11 cellular contexts compared by ENCODE assay signal in genomic region chr4:118760493-118760892, GRCh38.
A peak's percentile ranks its signal among the peaks of the same experiment; 100 is the strongest.
DNase-seq lines count a peak whose midpoint lies in the region; ATAC-seq, FAIRE-seq and TF ChIP-seq lines count a peak whose summit lies in the region.
"Had no signal": no experiment of that assay in that cellular context is flagged by ENCODE, and none has a peak within 500 bp of the region (broad histone marks: within the 10 kb centered on the region; RNA-seq: fewer than 3 reads in every experiment).

No MANE protein-coding gene starts in this region.

- H3K4me3 Mint-ChIP-seq in CD8-positive, alpha-beta T cell, result no peak overlapping the region
- H3K4me3 Mint-ChIP-seq: activated CD8-positive, alpha-beta T cell treated with anti-CD3 and anti-CD28 coated beads, Interleukin-2, amount 10 ng/mL, durations not matched to agents 7 days and 5 days; stimulated activated naive CD8-positive, alpha-beta T cell treated with anti-CD3 and anti-CD28 coated beads, Interleukin-15, Interleukin-2, amounts not matched to agents 100 ng/mL and 50 ng/mL, for 24 hours had no signal

- TF ChIP-seq POLR2A in esophagus squamous epithelium (IDR thresholded peaks at IDR 0.05), result no peak

- ATAC-seq in GM18511 (IDR thresholded peaks at IDR 0.05; ENCODE audit: unreplicated experiment) (peak; percentile 99), GM21447 (IDR thresholded peaks at IDR 0.05; ENCODE audit: unreplicated experiment) (peak; percentile 98), HG03103 (IDR thresholded peaks at IDR 0.05; ENCODE audit: low read depth, unreplicated experiment) (peak; percentile 98), pancreas (no peak)
- no peak for ATAC-seq in CD8-positive, alpha-beta T cell
- ATAC-seq: activated CD8-positive, alpha-beta T cell treated with anti-CD3 and anti-CD28 coated beads, Interleukin-2, amount 10 ng/mL, durations not matched to agents 7 days and 5 days had no signal

- FAIRE-seq in pancreas (lab: Jason Lieb, UNC), result no peak

- H3K36me3 Mint-ChIP-seq in CD8-positive, alpha-beta T cell, result peaks cover 64% of the 10 kb centered on the region

- H3K27ac ChIP-seq in esophagus squamous epithelium (peak overlapping the region in 3 of 4 donors; percentile 76 to 78 (median 76)), pancreas (no peak overlapping the region)
- no peak overlapping the region for H3K27ac ChIP-seq in CD8-positive, alpha-beta T cell (ENCODE audit: low read depth, low read length)
- H3K27ac ChIP-seq: C4-2B had no signal

- H3K4me1 Mint-ChIP-seq in CD8-positive, alpha-beta T cell (ENCODE audit: low read depth), result no peaks in the 10 kb centered on the region

- CTCF ChIA-PET in CD8-positive, alpha-beta T cell (lab: Charles Lee), result no interaction called here

- no peak for TF ChIP-seq CTCF in esophagus squamous epithelium (IDR thresholded peaks at IDR 0.05)
- TF ChIP-seq CTCF in pancreas (IDR thresholded peaks at IDR 0.05), result no peak
- no peak for TF ChIP-seq CTCF in CD8-positive, alpha-beta T cell (IDR thresholded peaks at IDR 0.05)

- 92 to 97% methylated on average over 5 of the region's 5 CpGs for WGBS in esophagus squamous epithelium, 2 donors
- 96 to 98% methylated on average over 5 of the region's 5 CpGs for WGBS in pancreas, 2 donors

- H3K27ac Mint-ChIP-seq in CD8-positive, alpha-beta T cell, result no peak overlapping the region
- H3K27ac Mint-ChIP-seq: activated CD8-positive, alpha-beta T cell treated with anti-CD3 and anti-CD28 coated beads, Interleukin-2, amount 10 ng/mL, durations not matched to agents 7 days and 5 days; stimulated activated naive CD8-positive, alpha-beta T cell treated with anti-CD3 and anti-CD28 coated beads, Interleukin-15, Interleukin-2, amounts not matched to agents 100 ng/mL and 50 ng/mL, for 24 hours had no signal

- intact Hi-C loops in esophagus squamous epithelium (cut with DNase I), result no loop called here
- intact Hi-C loops in pancreas (cut with DNase I), result loop anchor here in 2 of 3 donors (10.0 kb wide), 2 partner anchors 104 to 114 kb away; no protein-coding TSS in a partner anchor
- intact Hi-C loops in CD8-positive, alpha-beta T cell (cut with DNase I, micrococcal nuclease), result no loop called here

- no peak for DNase-seq in esophagus squamous epithelium (lab: John Stamatoyannopoulos, UW)
- no peak for DNase-seq in SKM-1 treated with dmso at 0.1 percent for 144 hours (lab: John Stamatoyannopoulos, UW; ENCODE audit: unreplicated experiment)
- DNase-seq in pancreas, result no peak
- no peak for DNase-seq in mesenteric fat pad (ENCODE audit: low spot score)
- DNase-seq in CD8-positive, alpha-beta T cell, result no peak
- DNase-seq: activated CD8-positive, alpha-beta T cell treated with anti-CD3 and anti-CD28 coated beads, Interleukin-2, amount 10 ng/mL, durations not matched to agents 7 days and 5 days had no signal

- H3K9me3 ChIP-seq in esophagus squamous epithelium, result no peaks in the 10 kb centered on the region
- no peaks in the 10 kb centered on the region for H3K9me3 ChIP-seq in pancreas
- H3K9me3 ChIP-seq in CD8-positive, alpha-beta T cell (ENCODE audit: low read length), result no peaks in the 10 kb centered on the region

- no peaks in the 10 kb centered on the region for H3K9me3 Mint-ChIP-seq in CD8-positive, alpha-beta T cell
- H3K9me3 Mint-ChIP-seq: stimulated activated naive CD8-positive, alpha-beta T cell treated with anti-CD3 and anti-CD28 coated beads, Interleukin-15, Interleukin-2, amounts not matched to agents 100 ng/mL and 50 ng/mL, for 24 hours had no signal

- H3K27me3 Mint-ChIP-seq in CD8-positive, alpha-beta T cell (ENCODE audit: low read depth), result no peaks in the 10 kb centered on the region
- H3K27me3 Mint-ChIP-seq: stimulated activated naive CD8-positive, alpha-beta T cell treated with anti-CD3 and anti-CD28 coated beads, Interleukin-15, Interleukin-2, amounts not matched to agents 100 ng/mL and 50 ng/mL, for 24 hours had no signal

- POLR2A ChIA-PET in CD8-positive, alpha-beta T cell (lab: Charles Lee), result no interaction called here

- H3K4me3 ChIP-seq in esophagus squamous epithelium (no peak overlapping the region), pancreas (no peak overlapping the region)
- no peak overlapping the region for H3K4me3 ChIP-seq in CD8-positive, alpha-beta T cell (ENCODE audit: low read depth, low read length)

- H3K36me3 ChIP-seq in esophagus squamous epithelium (peaks cover 0 to 13% (median 2%) of the 10 kb centered on the region in 3 donors), pancreas (peaks cover 0 to 3% (median 0%) of the 10 kb centered on the region in 3 donors)
- H3K36me3 ChIP-seq in CD8-positive, alpha-beta T cell (ENCODE audit: insufficient read depth, low read length), result peaks cover 5% of the 10 kb centered on the region

- H3K27me3 ChIP-seq in esophagus squamous epithelium (no peaks in the 10 kb centered on the region), pancreas (no peaks in the 10 kb centered on the region)
- H3K27me3 ChIP-seq in CD8-positive, alpha-beta T cell (ENCODE audit: insufficient read depth, low read length), result no peaks in the 10 kb centered on the region

- peaks cover 0 to 98% (median 20%) of the 10 kb centered on the region in 3 donors for H3K4me1 ChIP-seq in esophagus squamous epithelium
- H3K4me1 ChIP-seq in pancreas, result peaks cover 5 to 38% (median 26%) of the 10 kb centered on the region in 3 donors
- H3K4me1 ChIP-seq in CD8-positive, alpha-beta T cell (ENCODE audit: insufficient read depth, low read length), result no peaks in the 10 kb centered on the region

Comparison
In these comparisons a context has a peak if more than half of its experiments do, and no peak if none do; other contexts are left out.
1. ATAC-seq: peak in GM18511 (single experiment), GM21447 (single experiment) and HG03103 (single experiment); none in pancreas (0 of 4) and CD8-positive, alpha-beta T cell (single experiment).
2. H3K27ac ChIP-seq: peak in esophagus squamous epithelium (3 of 4); none in pancreas (0 of 4) and CD8-positive, alpha-beta T cell (single experiment).
3. intact Hi-C loops: an anchor here in pancreas (10.0 kb wide); none called in esophagus squamous epithelium and CD8-positive, alpha-beta T cell.